ENCODE assay signal across 22 cellular contexts in the genomic region with DNA sequence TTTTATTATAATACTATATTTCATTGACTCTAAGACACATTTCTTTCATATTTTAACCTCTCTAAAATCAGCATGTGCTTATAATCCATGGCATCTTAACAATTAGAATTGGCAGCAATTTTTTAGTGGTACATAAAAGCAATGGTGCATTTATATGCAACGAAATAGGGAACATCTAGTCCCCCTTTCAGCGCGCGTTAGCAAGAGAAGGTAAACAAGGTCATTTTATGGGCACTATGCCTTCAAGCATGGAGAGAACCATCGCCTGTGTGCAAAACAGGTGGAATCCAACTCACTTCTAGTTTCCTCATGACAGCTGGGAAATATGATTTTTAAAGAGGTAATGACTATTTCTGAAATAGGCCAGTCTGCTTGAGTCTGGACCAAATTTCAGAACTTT.
"Had no signal": no experiment of that assay in that cellular context is flagged by ENCODE, and none has a peak within 500 bp of the region (broad histone marks: within the 10 kb centered on the region; RNA-seq: fewer than 3 reads in every experiment).

No MANE protein-coding gene starts in this region.

- H3K9me3 ChIP-seq: SJSA1 had no signal

- H3K27me3 ChIP-seq: SJSA1 had no signal

- H3K4me3 ChIP-seq: SJSA1, SK-N-MC had no signal

- FAIRE-seq: RCC 7860 had no signal

- H3K4me1 ChIP-seq: SJSA1 had no signal

- DNase-seq: IMR-90, Karpas-422, KG1, MM.1S, NCI-H1092 treated with DMSO at 0.1 percent for 48 hours, NCI-H1436, NCI-H187, NCI-H2029, NCI-H2081 treated with DMSO at 0.1 percent for 48 hours, NCI-H2171, NCI-H226, NCI-H446, NCI-H510A, NCI-H524 treated with DMSO at 0.1 percent for 48 hours, NCI-H69, NCI-H774, Right ventricle myocardium superior, RPMI8226, SIG-M5 had no signal

- H3K27ac ChIP-seq: SJSA1, SK-N-MC had no signal
